In the genomic region with DNA sequence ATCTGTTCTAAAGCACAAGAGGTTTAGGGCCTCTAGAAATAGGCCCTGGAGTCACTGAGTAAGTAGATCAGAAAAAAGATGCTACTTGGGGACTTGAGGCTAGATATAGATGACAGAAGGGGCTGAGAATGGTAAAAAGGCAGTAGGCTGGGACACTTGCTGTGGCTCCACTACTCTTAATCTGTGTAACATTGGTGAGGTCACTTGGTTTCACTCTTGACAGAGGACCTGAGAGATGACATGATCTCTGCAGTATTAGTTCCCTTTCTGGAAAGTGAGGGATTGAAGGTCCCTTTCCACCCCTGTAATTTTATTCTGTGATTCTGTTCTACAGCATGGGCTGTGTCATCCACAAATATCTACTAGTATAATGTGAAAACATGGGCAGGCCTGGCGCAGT, we compare ENCODE assay signal across 28 cellular contexts.
"Had no signal": no experiment of that assay in that cellular context is flagged by ENCODE, and none has a peak within 500 bp of the region (broad histone marks: within the 10 kb centered on the region; RNA-seq: fewer than 3 reads in every experiment).

No MANE protein-coding gene starts in this region.

- H3K4me2 ChIP-seq: hepatocyte had no signal

- ATAC-seq: activated CD4-positive, CD25-positive, alpha-beta regulatory T cell treated with anti-CD3 and anti-CD28 coated beads, Interleukin-2, amount 50 U/mL, for 24 hours; activated naive CD8-positive, alpha-beta T cell treated with anti-CD3 and anti-CD28 coated beads, Interleukin-2, amount 50 U/mL, for 24 hours; gastrocnemius medialis; left colon; right lobe of liver; stimulated activated effector memory CD8-positive, alpha-beta T cell treated with anti-CD3 and anti-CD28 coated beads, Interleukin-12 subunit alpha, Interleukin-12 subunit beta, amount 100 ng/mL, for 72 hours had no signal

- H3K27me3 ChIP-seq: gastrocnemius medialis, hepatocyte, neutrophil, right lobe of liver, tibial nerve had no signal

- H3K4me1 Mint-ChIP-seq: activated naive CD8-positive, alpha-beta T cell treated with anti-CD3 and anti-CD28 coated beads, Interleukin-2, amount 50 U/mL, for 24 hours; mesothelial cell of epicardium; nephron progenitor cell; stimulated activated effector memory CD8-positive, alpha-beta T cell treated with anti-CD3 and anti-CD28 coated beads, Interleukin-12 subunit alpha, Interleukin-12 subunit beta, amount 100 ng/mL, for 72 hours had no signal

- H3K4me3 ChIP-seq: gastrocnemius medialis, hepatocyte, right lobe of liver, skin epidermis, tibial nerve had no signal

- DNase-seq: activated CD4-positive, alpha-beta T cell treated with anti-CD3 and anti-CD28 coated beads for 48 hours; activated CD4-positive, alpha-beta T cell treated with anti-CD3 and anti-CD28 coated beads, Interleukin-2, amount 50 U/mL, for 48 hours; activated CD8-positive, alpha-beta memory T cell treated with anti-CD3 and anti-CD28 coated beads, Interleukin-2, amount 50 U/mL, for 48 hours; activated naive CD8-positive, alpha-beta T cell treated with anti-CD3 and anti-CD28 coated beads, Interleukin-2, amount 50 U/mL, for 24 hours; activated T-cell treated with anti-CD3 and anti-CD28 coated beads, Interleukin-2, amount 50 U/mL, for 48 hours; amygdala; central memory CD4-positive, alpha-beta T cell; effector memory CD4-positive, alpha-beta T cell; gastrocnemius medialis; kidney; left colon; mammary epithelial cell; naive B cell; nephron progenitor cell; right lobe of liver; stimulated activated CD4-positive, alpha-beta T cell treated with anti-CD3 and anti-CD28 coated beads, Interleukin-4, amount 100 ng/mL, for 24 hours; T-helper 9 cell; WERI-Rb-1 had no signal

- H2AFZ ChIP-seq: hepatocyte had no signal

- H3K79me2 ChIP-seq: hepatocyte had no signal

- H3K9me3 Mint-ChIP-seq: activated naive CD4-positive, alpha-beta T cell treated with anti-CD3 and anti-CD28 coated beads, Interleukin-2, amount 50 U/mL, for 24 hours; activated naive CD8-positive, alpha-beta T cell treated with anti-CD3 and anti-CD28 coated beads, Interleukin-2, amount 50 U/mL, for 24 hours; activated T-helper 2 cell treated with anti-CD3 and anti-CD28 coated beads, Interferon-gamma antibody, Interleukin-2, Interleukin-4, amounts not matched to agents 10 μg/mL and 5 μg/mL and 100 μg/mL, durations not matched to agents 14 hours and 24 hours and 36 hours; mesothelial cell of epicardium; naive B cell; nephron progenitor cell; stimulated activated effector memory CD8-positive, alpha-beta T cell treated with anti-CD3 and anti-CD28 coated beads, Interleukin-12 subunit alpha, Interleukin-12 subunit beta, amount 100 ng/mL, for 72 hours had no signal

- H3K27me3 Mint-ChIP-seq: activated naive CD4-positive, alpha-beta T cell treated with anti-CD3 and anti-CD28 coated beads, Interleukin-2, amount 50 U/mL, for 24 hours; activated naive CD8-positive, alpha-beta T cell treated with anti-CD3 and anti-CD28 coated beads, Interleukin-2, amount 50 U/mL, for 24 hours; naive B cell; progenitor cell of endocrine pancreas had no signal

- H3K4me3 Mint-ChIP-seq: activated naive CD4-positive, alpha-beta T cell treated with anti-CD3 and anti-CD28 coated beads, Interleukin-2, amount 50 U/mL, for 24 hours; activated naive CD8-positive, alpha-beta T cell treated with anti-CD3 and anti-CD28 coated beads, Interleukin-2, amount 50 U/mL, for 24 hours; mesothelial cell of epicardium; naive B cell; nephron progenitor cell; stimulated activated effector memory CD8-positive, alpha-beta T cell treated with anti-CD3 and anti-CD28 coated beads, Interleukin-12 subunit alpha, Interleukin-12 subunit beta, amount 100 ng/mL, for 72 hours had no signal

- H3K27ac ChIP-seq: gastrocnemius medialis, hepatocyte, neutrophil, right lobe of liver, skin epidermis, tibial nerve, WERI-Rb-1 had no signal

- H3K4me1 ChIP-seq: gastrocnemius medialis, right lobe of liver, tibial nerve had no signal

- H3K9me3 ChIP-seq: gastrocnemius medialis, neutrophil, right lobe of liver, tibial nerve had no signal

- FAIRE-seq: kidney had no signal

- H3K27ac Mint-ChIP-seq: activated naive CD4-positive, alpha-beta T cell treated with anti-CD3 and anti-CD28 coated beads, Interleukin-2, amount 50 U/mL, for 24 hours; activated naive CD8-positive, alpha-beta T cell treated with anti-CD3 and anti-CD28 coated beads, Interleukin-2, amount 50 U/mL, for 24 hours; activated T-helper 2 cell treated with anti-CD3 and anti-CD28 coated beads, Interferon-gamma antibody, Interleukin-2, Interleukin-4, amounts not matched to agents 10 μg/mL and 5 μg/mL and 100 μg/mL, durations not matched to agents 14 hours and 24 hours and 36 hours; mesothelial cell of epicardium; naive B cell; nephron progenitor cell; progenitor cell of endocrine pancreas; stimulated activated effector memory CD8-positive, alpha-beta T cell treated with anti-CD3 and anti-CD28 coated beads, Interleukin-12 subunit alpha, Interleukin-12 subunit beta, amount 100 ng/mL, for 72 hours had no signal
